29 cellular contexts compared by ENCODE assay signal in genomic region chr15:55239440-55240124, GRCh38. TPM values are rescaled to one million over a fixed set of nuclear protein-coding genes. Genes with fewer than 3 reads are reported as not detected.
DNase-seq lines count a peak whose midpoint lies in the region; ATAC-seq and TF ChIP-seq lines count a peak whose summit lies in the region.
"Had no signal": no experiment of that assay in that cellular context is flagged by ENCODE, and none has a peak within 500 bp of the region (broad histone marks: within the 10 kb centered on the region; RNA-seq: fewer than 3 reads in every experiment).

No MANE protein-coding gene starts in this region.

- no peak overlapping the region for H3K4me3 Mint-ChIP-seq in T-helper 2 cell treated with Interferon-gamma antibody and Interleukin-4, amounts not matched to agents 5 μg/mL and 100 μg/mL, for 36 hours
- no peak overlapping the region for H3K4me3 Mint-ChIP-seq in CD4-positive, CD25-positive, alpha-beta regulatory T cell
- H3K4me3 Mint-ChIP-seq in activated CD8-positive, alpha-beta T cell treated with anti-CD3 and anti-CD28 coated beads, Interleukin-2, amount 10 ng/mL, durations not matched to agents 7 days and 5 days, result no peak overlapping the region
- H3K4me3 Mint-ChIP-seq: stimulated activated memory B cell treated with anti-CD40 and anti-IgM and Interleukin-4, amounts not matched to agents 10 μg/mL and 1 μg/mL and 100 μg/mL, for 72 hours; T-helper 1 cell treated with Interleukin-12 subunit alpha and Interleukin-12 subunit beta and Interleukin-4 antibody, amounts not matched to agents 30 μg/mL and 1 μg/mL, for 36 hours had no signal

- no peaks in the 10 kb centered on the region for H3F3A ChIP-seq in GM23248 (ENCODE audit: insufficient read depth)

- DNase-seq in T-helper 2 cell treated with Interferon-gamma antibody and Interleukin-4, amounts not matched to agents 5 μg/mL and 100 μg/mL, for 36 hours (ENCODE audit: low spot score), result no peak
- DNase-seq in T-helper 2 cell (no peak), erythroblast (lab: John Stamatoyannopoulos, UW) (peak; percentile 62 to 65), mucosa of descending colon (no peak), GM23248 (no peak), breast epithelium (ENCODE audit: low spot score in 2 of 2) (no peak)
- DNase-seq in CD4-positive, CD25-positive, alpha-beta regulatory T cell, result no peak
- no peak for DNase-seq in activated CD8-positive, alpha-beta T cell treated with anti-CD3 and anti-CD28 coated beads, Interleukin-2, amount 10 ng/mL, durations not matched to agents 7 days and 5 days
- DNase-seq: activated CD4-positive, alpha-beta T cell treated with anti-CD3 and anti-CD28 coated beads, Interleukin-2, amount 50 U/mL, for 1 hour; activated CD8-positive, alpha-beta memory T cell treated with anti-CD3 and anti-CD28 coated beads, Interleukin-2, amount 50 U/mL, for 48 hours; activated gamma-delta T cell; hippocampal formation; Karpas-422; left cardiac atrium; NCI-H1417; NCI-H2029 treated with DMSO at 0.1 percent for 48 hours; NCI-H526; NK-92 treated with Interleukin-12 subunit alpha and Interleukin-12 subunit beta, amount 100 ng/mL, for 24 hours; ovary; PC-9; stimulated activated CD4-positive, alpha-beta T cell treated with anti-CD3 and anti-CD28 coated beads, Interleukin-15, amount 100 ng/mL, for 24 hours; testis; WERI-Rb-1 had no signal

- no peak overlapping the region for H3K4me3 ChIP-seq in CD4-positive, CD25-positive, alpha-beta regulatory T cell (ENCODE audit: low read depth, low read length)
- H3K4me3 ChIP-seq in mucosa of descending colon, result no peak overlapping the region
- H3K4me3 ChIP-seq in GM23248, result no peak overlapping the region
- H3K4me3 ChIP-seq in breast epithelium, result no peak overlapping the region
- H3K4me3 ChIP-seq: ovary, PC-9, testis had no signal

- H3K36me3 ChIP-seq in CD4-positive, CD25-positive, alpha-beta regulatory T cell (ENCODE audit: control insufficient read depth, insufficient read depth, low read length), result peaks cover 2% of the 10 kb centered on the region
- H3K36me3 ChIP-seq in mucosa of descending colon (ENCODE audit: low read depth) (no peaks in the 10 kb centered on the region), GM23248 (ENCODE audit: low read depth) (no peaks in the 10 kb centered on the region), breast epithelium (no peaks in the 10 kb centered on the region)
- H3K36me3 ChIP-seq: ovary, WERI-Rb-1 had no signal

- no peak overlapping the region for H3K4me2 ChIP-seq in GM23248 (ENCODE audit: unreplicated experiment)
- H3K4me2 ChIP-seq: PC-9 had no signal

- H3K79me2 ChIP-seq in GM23248 (ENCODE audit: insufficient read depth), result no peaks in the 10 kb centered on the region; the same call in 1 of the 2 replicates

- 86% methylated on average over 5 of the region's 5 CpGs for WGBS in GM23248 (ENCODE audit: low coverage in 1 of 2, low lambda C conversion rate in 2 of 2, missing lambda C conversion rate in 2 of 2), 2 experiments

- H3K27me3 ChIP-seq in CD4-positive, CD25-positive, alpha-beta regulatory T cell (ENCODE audit: control insufficient read depth, insufficient read depth, low read length), result no peaks in the 10 kb centered on the region
- H3K27me3 ChIP-seq in GM23248 (replicated peaks; ENCODE audit: insufficient read depth), result no peaks in the 10 kb centered on the region
- no peaks in the 10 kb centered on the region for H3K27me3 ChIP-seq in breast epithelium
- H3K27me3 ChIP-seq: ovary, testis had no signal

- intact Hi-C loops in mucosa of descending colon (cut with DNase I, micrococcal nuclease) (no loop called here), breast epithelium (cut with DNase I; ENCODE audit: low total_unique reads) (loop anchor here (5.0 kb wide), 1 partner anchor 112 kb away; no protein-coding TSS in a partner anchor)

- H3K9me3 Mint-ChIP-seq in T-helper 2 cell treated with Interferon-gamma antibody and Interleukin-4, amounts not matched to agents 5 μg/mL and 100 μg/mL, for 36 hours, result no peaks in the 10 kb centered on the region
- H3K9me3 Mint-ChIP-seq in CD4-positive, CD25-positive, alpha-beta regulatory T cell, result no peaks in the 10 kb centered on the region
- no peaks in the 10 kb centered on the region for H3K9me3 Mint-ChIP-seq in activated CD8-positive, alpha-beta T cell treated with anti-CD3 and anti-CD28 coated beads, Interleukin-2, amount 10 ng/mL, durations not matched to agents 7 days and 5 days (ENCODE audit: insufficient read depth)
- H3K9me3 Mint-ChIP-seq: stimulated activated memory B cell treated with anti-CD40 and anti-IgM and Interleukin-4, amounts not matched to agents 10 μg/mL and 1 μg/mL and 100 μg/mL, for 72 hours; T-helper 1 cell treated with Interleukin-12 subunit alpha and Interleukin-12 subunit beta and Interleukin-4 antibody, amounts not matched to agents 30 μg/mL and 1 μg/mL, for 36 hours had no signal

- no peak for ATAC-seq in CD4-positive, CD25-positive, alpha-beta regulatory T cell (ENCODE audit: low read depth in 2 of 2)
- no peak for ATAC-seq in activated CD8-positive, alpha-beta T cell treated with anti-CD3 and anti-CD28 coated beads, Interleukin-2, amount 10 ng/mL, durations not matched to agents 7 days and 5 days
- ATAC-seq in mucosa of descending colon, result no peak
- ATAC-seq: HCT116; left cardiac atrium; SK-N-SH treated with all-trans-retinoic acid at 6 μM for 48 hours; stimulated activated memory B cell treated with anti-CD40 and anti-IgM and Interleukin-4, amounts not matched to agents 10 μg/mL and 1 μg/mL and 100 μg/mL, for 72 hours had no signal

- CTCF ChIA-PET in activated CD8-positive, alpha-beta T cell treated with anti-CD3 and anti-CD28 coated beads, Interleukin-2, amount 10 ng/mL, durations not matched to agents 7 days and 5 days (lab: Charles Lee), result interaction anchor here (1.3 to 2.4 kb wide), 5 partner anchors 9 to 23 kb away, joined by 3 to 11 read pairs (median 7); no protein-coding TSS in a partner anchor

- H3K27ac ChIP-seq in CD4-positive, CD25-positive, alpha-beta regulatory T cell (ENCODE audit: insufficient read depth, low read length, poor library complexity, severe bottlenecking), result no peak overlapping the region
- H3K27ac ChIP-seq in GM23248 (no peak overlapping the region), breast epithelium (no peak overlapping the region)
- H3K27ac ChIP-seq: 22Rv1, C4-2B, ovary, PC-9, testis, WERI-Rb-1 had no signal

- H3K27me3 Mint-ChIP-seq in T-helper 2 cell treated with Interferon-gamma antibody and Interleukin-4, amounts not matched to agents 5 μg/mL and 100 μg/mL, for 36 hours (ENCODE audit: low read depth), result no peaks in the 10 kb centered on the region
- H3K27me3 Mint-ChIP-seq in CD4-positive, CD25-positive, alpha-beta regulatory T cell, result no peaks in the 10 kb centered on the region
- H3K27me3 Mint-ChIP-seq in activated CD8-positive, alpha-beta T cell treated with anti-CD3 and anti-CD28 coated beads, Interleukin-2, amount 10 ng/mL, durations not matched to agents 7 days and 5 days (ENCODE audit: low read depth), result no peaks in the 10 kb centered on the region
- H3K27me3 Mint-ChIP-seq: stimulated activated memory B cell treated with anti-CD40 and anti-IgM and Interleukin-4, amounts not matched to agents 10 μg/mL and 1 μg/mL and 100 μg/mL, for 72 hours had no signal

- TF ChIP-seq CTCF in mucosa of descending colon (IDR thresholded peaks at IDR 0.05) (no peak), breast epithelium (IDR thresholded peaks at IDR 0.05) (no peak)

- H4K20me1 ChIP-seq in GM23248 (ENCODE audit: insufficient read depth), result no peaks in the 10 kb centered on the region

- H3K27ac Mint-ChIP-seq in T-helper 2 cell treated with Interferon-gamma antibody and Interleukin-4, amounts not matched to agents 5 μg/mL and 100 μg/mL, for 36 hours, result peak overlapping the region; percentile 39
- peak overlapping the region in 2 of 3 donors; percentile 12 to 75 for H3K27ac Mint-ChIP-seq in CD4-positive, CD25-positive, alpha-beta regulatory T cell
- peak overlapping the region; percentile 29 for H3K27ac Mint-ChIP-seq in activated CD8-positive, alpha-beta T cell treated with anti-CD3 and anti-CD28 coated beads, Interleukin-2, amount 10 ng/mL, durations not matched to agents 7 days and 5 days
- H3K27ac Mint-ChIP-seq: stimulated activated memory B cell treated with anti-CD40 and anti-IgM and Interleukin-4, amounts not matched to agents 10 μg/mL and 1 μg/mL and 100 μg/mL, for 72 hours had no signal

- no peaks in the 10 kb centered on the region for H3K9me2 ChIP-seq in GM23248 (ENCODE audit: insufficient read depth)

- H3K36me3 Mint-ChIP-seq in T-helper 2 cell treated with Interferon-gamma antibody and Interleukin-4, amounts not matched to agents 5 μg/mL and 100 μg/mL, for 36 hours (ENCODE audit: low read depth), result peaks cover 38% of the 10 kb centered on the region
- peaks cover 13% of the 10 kb centered on the region for H3K36me3 Mint-ChIP-seq in CD4-positive, CD25-positive, alpha-beta regulatory T cell
- peaks cover 59% of the 10 kb centered on the region for H3K36me3 Mint-ChIP-seq in activated CD8-positive, alpha-beta T cell treated with anti-CD3 and anti-CD28 coated beads, Interleukin-2, amount 10 ng/mL, durations not matched to agents 7 days and 5 days (ENCODE audit: low read depth)

- H3K9me3 ChIP-seq in CD4-positive, CD25-positive, alpha-beta regulatory T cell (ENCODE audit: control insufficient read depth in 2 of 2, low read length in 2 of 2), result no peaks in the 10 kb centered on the region
- H3K9me3 ChIP-seq in mucosa of descending colon, result no peaks in the 10 kb centered on the region
- H3K9me3 ChIP-seq in GM23248 (ENCODE audit: low read depth), result no peaks in the 10 kb centered on the region
- no peaks in the 10 kb centered on the region for H3K9me3 ChIP-seq in breast epithelium
- H3K9me3 ChIP-seq: ovary, testis had no signal

- POLR2A ChIA-PET in activated CD8-positive, alpha-beta T cell treated with anti-CD3 and anti-CD28 coated beads, Interleukin-2, amount 10 ng/mL, durations not matched to agents 7 days and 5 days (lab: Charles Lee), result interaction anchor here (0.5 to 2.2 kb wide), 3 partner anchors 28 to 92 kb away, joined by 3 to 8 read pairs (median 3); no protein-coding TSS in a partner anchor

- no peak overlapping the region for H2AFZ ChIP-seq in GM23248
- H2AFZ ChIP-seq: PC-9 had no signal

- peaks cover 17% of the 10 kb centered on the region for H3K4me1 ChIP-seq in CD4-positive, CD25-positive, alpha-beta regulatory T cell (ENCODE audit: control insufficient read depth, insufficient read depth, low read length, poor library complexity, severe bottlenecking)
- H3K4me1 ChIP-seq in mucosa of descending colon (ENCODE audit: low read depth), result no peaks in the 10 kb centered on the region
- H3K4me1 ChIP-seq in GM23248 (ENCODE audit: insufficient read depth), result peaks cover 7% of the 10 kb centered on the region; the same call in 1 of the 2 replicates
- H3K4me1 ChIP-seq in breast epithelium, result no peaks in the 10 kb centered on the region
- H3K4me1 ChIP-seq: testis had no signal

- in situ Hi-C loops in GM23248 (cut with MboI), result no loop called here

- no peak overlapping the region for H3K9ac ChIP-seq in GM23248

- peaks cover 62% of the 10 kb centered on the region for H3K4me1 Mint-ChIP-seq in T-helper 2 cell treated with Interferon-gamma antibody and Interleukin-4, amounts not matched to agents 5 μg/mL and 100 μg/mL, for 36 hours (ENCODE audit: low read depth)
- peaks cover 18 to 34% (median 33%) of the 10 kb centered on the region in 4 donors for H3K4me1 Mint-ChIP-seq in CD4-positive, CD25-positive, alpha-beta regulatory T cell
- H3K4me1 Mint-ChIP-seq in activated CD8-positive, alpha-beta T cell treated with anti-CD3 and anti-CD28 coated beads, Interleukin-2, amount 10 ng/mL, durations not matched to agents 7 days and 5 days (ENCODE audit: low read depth), result peaks cover 70% of the 10 kb centered on the region
- H3K4me1 Mint-ChIP-seq: stimulated activated memory B cell treated with anti-CD40 and anti-IgM and Interleukin-4, amounts not matched to agents 10 μg/mL and 1 μg/mL and 100 μg/mL, for 72 hours had no signal

- TF ChIP-seq POLR2A in erythroblast (IDR thresholded peaks at IDR 0.05; ENCODE audit: low read length) (no peak), breast epithelium (IDR thresholded peaks at IDR 0.05) (no peak)

RNA-seq across cellular contexts. Expression of gene RSL24D1, which starts 42.8 kb away (rescaled TPM):
- 121 TPM for total RNA-seq in CD4-positive, CD25-positive, alpha-beta regulatory T cell
- 100 to 1,000 TPM in 3 of 4 donors, 10 to 100 TPM in 1; 85.4 to 118 (median 104) TPM for polyA plus RNA-seq in CD4-positive, CD25-positive, alpha-beta regulatory T cell
- total RNA-seq in activated CD8-positive, alpha-beta T cell treated with anti-CD3 and anti-CD28 coated beads, Interleukin-2, amount 10 ng/mL, durations not matched to agents 7 days and 5 days, result 10 to 100 TPM; 79.6 to 85.2 TPM
- total RNA-seq in mucosa of descending colon (10 to 100 TPM; 29.9 to 79.0 (median 40.5) TPM), breast epithelium (10 to 100 TPM; 66.4 to 97.9 (median 92.4) TPM)
- 95.2 and 112 TPM in 2 replicates for total RNA-seq in GM23248 (2014; rRNA removed; shearing (Covaris generic))
- polyA plus RNA-seq in GM23248 (2016; fragmentation: Nextera tagmentation; extraction: Ambion mirVana), result 91.2 and 93.1 TPM in 2 replicates

RNA-seq across cellular contexts. Expression of gene RAB27A, which starts 50.0 kb away (rescaled TPM):
- 34.0 TPM for total RNA-seq in CD4-positive, CD25-positive, alpha-beta regulatory T cell
- polyA plus RNA-seq in CD4-positive, CD25-positive, alpha-beta regulatory T cell, result 10 to 100 TPM; 39.1 to 69.2 (median 46.1) TPM
- 100 to 1,000 TPM; 102 to 105 TPM for total RNA-seq in activated CD8-positive, alpha-beta T cell treated with anti-CD3 and anti-CD28 coated beads, Interleukin-2, amount 10 ng/mL, durations not matched to agents 7 days and 5 days
- total RNA-seq in mucosa of descending colon (10 to 100 TPM; 39.0 to 59.8 (median 56.7) TPM), breast epithelium (10 to 100 TPM in 2 of 3 donors, 1 to 10 TPM in 1; 7.4 to 21.3 (median 18.3) TPM)
- total RNA-seq in GM23248 (2014; rRNA removed; shearing (Covaris generic)), result 5.4 and 9.5 TPM in 2 replicates
- polyA plus RNA-seq in GM23248 (2016; fragmentation: Nextera tagmentation; extraction: Ambion mirVana), result 9.0 and 9.1 TPM in 2 replicates

Comparison
In these comparisons a context has a peak if more than half of its experiments do, and no peak if none do; other contexts are left out.
1. DNase-seq: peak in erythroblast (2 of 2); none in T-helper 2 cell treated with Interferon-gamma antibody and Interleukin-4, amounts not matched to agents 5 μg/mL and 100 μg/mL, for 36 hours (single experiment), T-helper 2 cell (0 of 5), CD4-positive, CD25-positive, alpha-beta regulatory T cell (0 of 3), activated CD8-positive, alpha-beta T cell treated with anti-CD3 and anti-CD28 coated beads, Interleukin-2, amount 10 ng/mL, durations not matched to agents 7 days and 5 days (single experiment), mucosa of descending colon (0 of 3), GM23248 (single experiment) and breast epithelium (0 of 2).
2. Peak in every context shown above with its lines, with median percentiles within 50 percentile points of each other: H3K27ac Mint-ChIP-seq.